ENCODE assay signal across 9 cellular contexts in genomic region chr6:136037246-136037884, GRCh38.
DNase-seq lines count a peak whose midpoint lies in the region; ATAC-seq and TF ChIP-seq lines count a peak whose summit lies in the region.
"Had no signal": no experiment of that assay in that cellular context is flagged by ENCODE, and none has a peak within 500 bp of the region (broad histone marks: within the 10 kb centered on the region; RNA-seq: fewer than 3 reads in every experiment).

No MANE protein-coding gene starts in this region.

- H3K27ac Mint-ChIP-seq in progenitor cell of endocrine pancreas, result peak overlapping the region; percentile 65
- H3K27ac Mint-ChIP-seq in effector memory CD8-positive, alpha-beta T cell, result no peak overlapping the region
- H3K27ac Mint-ChIP-seq: activated naive CD4-positive, alpha-beta T cell treated with anti-CD3 and anti-CD28 coated beads, Interleukin-2, amount 50 U/mL, for 24 hours had no signal

- no peak for ATAC-seq in effector memory CD8-positive, alpha-beta T cell (replicated peaks)

- no peaks in the 10 kb centered on the region for H3K27me3 ChIP-seq in esophagus muscularis mucosa

- H3K27me3 Mint-ChIP-seq in progenitor cell of endocrine pancreas, result peaks cover 18% of the 10 kb centered on the region
- H3K27me3 Mint-ChIP-seq in effector memory CD8-positive, alpha-beta T cell, result peaks cover 39 to 62% of the 10 kb centered on the region in 2 donors
- H3K27me3 Mint-ChIP-seq: activated naive CD4-positive, alpha-beta T cell treated with anti-CD3 and anti-CD28 coated beads, Interleukin-2, amount 50 U/mL, for 24 hours had no signal

- DNase-seq in ELR (ENCODE audit: low read depth), result peak; percentile 28
- peak; percentile 32 for DNase-seq in LHCN-M2 (ENCODE audit: low read depth)
- no peak for DNase-seq in esophagus muscularis mucosa (ENCODE audit: extremely low spot score)
- no peak for DNase-seq in progenitor cell of endocrine pancreas (ENCODE audit: low spot score, unreplicated experiment)
- no peak for DNase-seq in effector memory CD8-positive, alpha-beta T cell
- no peak for DNase-seq in RPMI8226
- no peak for DNase-seq in NCI-H1048 (lab: John Stamatoyannopoulos, UW)
- DNase-seq in NCI-H69 (lab: John Stamatoyannopoulos, UW), result no peak

- no peak overlapping the region for H3K4me3 Mint-ChIP-seq in progenitor cell of endocrine pancreas (ENCODE audit: low read depth)
- no peak overlapping the region for H3K4me3 Mint-ChIP-seq in effector memory CD8-positive, alpha-beta T cell
- H3K4me3 Mint-ChIP-seq: activated naive CD4-positive, alpha-beta T cell treated with anti-CD3 and anti-CD28 coated beads, Interleukin-2, amount 50 U/mL, for 24 hours had no signal

- H3K36me3 Mint-ChIP-seq in progenitor cell of endocrine pancreas (ENCODE audit: insufficient read depth), result no peaks in the 10 kb centered on the region
- H3K36me3 Mint-ChIP-seq in effector memory CD8-positive, alpha-beta T cell (ENCODE audit: insufficient read depth), result peaks cover 3% of the 10 kb centered on the region
- H3K36me3 Mint-ChIP-seq: activated naive CD4-positive, alpha-beta T cell treated with anti-CD3 and anti-CD28 coated beads, Interleukin-2, amount 50 U/mL, for 24 hours had no signal

- no peak for TF ChIP-seq POLR2A in esophagus muscularis mucosa (IDR thresholded peaks at IDR 0.05; ENCODE audit: low read depth)

- no peaks in the 10 kb centered on the region for H3K9me3 ChIP-seq in esophagus muscularis mucosa

- H3K4me1 ChIP-seq in esophagus muscularis mucosa, result peaks cover 24 to 78% (median 60%) of the 10 kb centered on the region in 4 donors

- WGBS in esophagus muscularis mucosa, result 42% methylated on average over 9 of the region's 9 CpGs

- TF ChIP-seq EP300 in esophagus muscularis mucosa (IDR thresholded peaks at IDR 0.05), result no peak

- peak overlapping the region; percentile 44 to 47 (median 46) for H3K4me3 ChIP-seq in esophagus muscularis mucosa

- no peak for TF ChIP-seq CTCF in esophagus muscularis mucosa (IDR thresholded peaks at IDR 0.05)
- TF ChIP-seq CTCF in progenitor cell of endocrine pancreas (IDR thresholded peaks at IDR 0.05; ENCODE audit: unreplicated experiment), result no peak

- H3K4me1 Mint-ChIP-seq in progenitor cell of endocrine pancreas (ENCODE audit: low read depth), result peaks cover 13% of the 10 kb centered on the region
- peaks cover 0 to 9% of the 10 kb centered on the region in 2 donors for H3K4me1 Mint-ChIP-seq in effector memory CD8-positive, alpha-beta T cell (ENCODE audit: low read depth in 2 of 2)
- H3K4me1 Mint-ChIP-seq: activated naive CD4-positive, alpha-beta T cell treated with anti-CD3 and anti-CD28 coated beads, Interleukin-2, amount 50 U/mL, for 24 hours had no signal

- H3K36me3 ChIP-seq in esophagus muscularis mucosa, result no peaks in the 10 kb centered on the region

- H3K27ac ChIP-seq in esophagus muscularis mucosa (replicated peaks in 1 of 4), result peak overlapping the region; percentile 65 to 78 (median 74)

- H3K9me3 Mint-ChIP-seq in progenitor cell of endocrine pancreas (ENCODE audit: low read depth), result no peaks in the 10 kb centered on the region
- H3K9me3 Mint-ChIP-seq in effector memory CD8-positive, alpha-beta T cell, result no peaks in the 10 kb centered on the region
- H3K9me3 Mint-ChIP-seq: activated naive CD4-positive, alpha-beta T cell treated with anti-CD3 and anti-CD28 coated beads, Interleukin-2, amount 50 U/mL, for 24 hours had no signal

- intact Hi-C loops in esophagus muscularis mucosa (cut with DNase I), result no loop called here

Comparison
In these comparisons a context has a peak if more than half of its experiments do, and no peak if none do; other contexts are left out.
1. DNase-seq: peak in ELR (single experiment) and LHCN-M2 (single experiment); none in esophagus muscularis mucosa (single experiment), progenitor cell of endocrine pancreas (single experiment), effector memory CD8-positive, alpha-beta T cell (0 of 3), RPMI8226 (single experiment), NCI-H1048 (single experiment) and NCI-H69 (single experiment).